9 cellular contexts compared by ENCODE assay signal in genomic region chr6:155327326-155328073, GRCh38. TPM values are rescaled to one million over a fixed set of nuclear protein-coding genes. Genes with fewer than 3 reads are reported as not detected.
DNase-seq lines count a peak whose midpoint lies in the region; ATAC-seq and TF ChIP-seq lines count a peak whose summit lies in the region.
"Had no signal": no experiment of that assay in that cellular context is flagged by ENCODE, and none has a peak within 500 bp of the region (broad histone marks: within the 10 kb centered on the region; RNA-seq: fewer than 3 reads in every experiment).

No MANE protein-coding gene starts in this region.

- no peaks in the 10 kb centered on the region for H3K27me3 ChIP-seq in gastrocnemius medialis

- DNase-seq in CMK (ENCODE audit: low read depth) (peak; percentile 33), LoVo (ENCODE audit: low spot score) (peak; percentile 69), left cardiac atrium (peak; percentile 36), gastrocnemius medialis (peak in 1 of 2 donors; percentile 15), cerebellar nuclear complex (lab: John Stamatoyannopoulos, UW) (no peak)

- ATAC-seq in GM21526 (IDR thresholded peaks at IDR 0.05; ENCODE audit: low FRiP score, unreplicated experiment) (peak; percentile 78), SK-N-SH treated with all-trans-retinoic acid at 6 μM for 48 hours (peak; percentile 88), left cardiac atrium (peak in 1 of 2 donors; percentile 58), gastrocnemius medialis (peak; percentile 59 to 81)

- in situ Hi-C loops in gastrocnemius medialis (cut with MboI; ENCODE audit: low sequenced_read_pairs in 4 of 4), result loop anchor here (5.0 to 10.0 kb wide), 2 partner anchors 197 to 205 kb away; no protein-coding TSS in a partner anchor

- H3K9me3 ChIP-seq in gastrocnemius medialis, result no peaks in the 10 kb centered on the region

- no peaks in the 10 kb centered on the region for H3K36me3 ChIP-seq in gastrocnemius medialis

- H3K27ac Mint-ChIP-seq in activated naive CD4-positive, alpha-beta T cell treated with anti-CD3 and anti-CD28 coated beads, Interleukin-2, amount 50 U/mL, for 24 hours, result peak overlapping the region; percentile 94
- H3K27ac Mint-ChIP-seq: T-helper 1 cell treated with Interleukin-12 subunit alpha and Interleukin-12 subunit beta and Interleukin-4 antibody, amounts not matched to agents 30 μg/mL and 1 μg/mL, for 36 hours had no signal

- H3K4me3 ChIP-seq in gastrocnemius medialis, result no peak overlapping the region

- peak overlapping the region; percentile 28 for H3K4me3 Mint-ChIP-seq in activated naive CD4-positive, alpha-beta T cell treated with anti-CD3 and anti-CD28 coated beads, Interleukin-2, amount 50 U/mL, for 24 hours
- H3K4me3 Mint-ChIP-seq: T-helper 1 cell treated with Interleukin-12 subunit alpha and Interleukin-12 subunit beta and Interleukin-4 antibody, amounts not matched to agents 30 μg/mL and 1 μg/mL, for 36 hours had no signal

- TF ChIP-seq POLR2A in gastrocnemius medialis (IDR thresholded peaks at IDR 0.05), result no peak

- H3K4me1 ChIP-seq in gastrocnemius medialis, result peaks cover 0 to 3% of the 10 kb centered on the region in 2 donors

- peak; percentile 80 to 86 (median 84) for TF ChIP-seq CTCF in gastrocnemius medialis (IDR thresholded peaks at IDR 0.05 in 4 of 5, conservative IDR thresholded peaks at IDR 0.05 in 1 of 5)

- no peaks in the 10 kb centered on the region for H3K9me3 Mint-ChIP-seq in activated naive CD4-positive, alpha-beta T cell treated with anti-CD3 and anti-CD28 coated beads, Interleukin-2, amount 50 U/mL, for 24 hours
- H3K9me3 Mint-ChIP-seq: T-helper 1 cell treated with Interleukin-12 subunit alpha and Interleukin-12 subunit beta and Interleukin-4 antibody, amounts not matched to agents 30 μg/mL and 1 μg/mL, for 36 hours had no signal

- no peak overlapping the region for H3K27ac ChIP-seq in gastrocnemius medialis

- H3K27me3 Mint-ChIP-seq in activated naive CD4-positive, alpha-beta T cell treated with anti-CD3 and anti-CD28 coated beads, Interleukin-2, amount 50 U/mL, for 24 hours, result no peaks in the 10 kb centered on the region

- intact Hi-C loops in left cardiac atrium (cut with DNase I), result loop anchor here in 1 of 2 donors (1.0 kb wide), 1 partner anchor 203 kb away; no protein-coding TSS in a partner anchor
- intact Hi-C loops in gastrocnemius medialis (cut with DNase I; ENCODE audit: low total_unique reads), result loop anchor here (1.0 to 5.0 kb wide), 2 partner anchors 203 to 1235 kb away; no protein-coding TSS in a partner anchor

- H3K36me3 Mint-ChIP-seq in activated naive CD4-positive, alpha-beta T cell treated with anti-CD3 and anti-CD28 coated beads, Interleukin-2, amount 50 U/mL, for 24 hours, result no peaks in the 10 kb centered on the region

- H3K4me1 Mint-ChIP-seq in activated naive CD4-positive, alpha-beta T cell treated with anti-CD3 and anti-CD28 coated beads, Interleukin-2, amount 50 U/mL, for 24 hours, result peaks cover 38% of the 10 kb centered on the region

TF ChIP-seq in SK-N-SH treated with all-trans-retinoic acid at 6 μM for 48 hours, 23 proteins besides CTCF, POLR2A, EP300 and RAD21:
- no peak for TF ChIP-seq POU6F1 (CRISPR knock-in tag; IDR thresholded peaks at IDR 0.05; ENCODE audit: borderline replicate concordance, low read depth)
- TF ChIP-seq ZNF70 (CRISPR knock-in tag; IDR thresholded peaks at IDR 0.05), result peak; percentile 97

RNA-seq across cellular contexts. Expression of gene TFB1M, which starts 13.2 kb away (rescaled TPM):
- total RNA-seq in left cardiac atrium, result 10 to 100 TPM; 13.9 to 15.6 TPM
- total RNA-seq in gastrocnemius medialis, result 10 to 100 TPM; 13.4 to 34.4 (median 29.2) TPM

Comparison
In these comparisons a context has a peak if more than half of its experiments do, and no peak if none do; other contexts are left out.
1. DNase-seq: peak in CMK (single experiment), LoVo (single experiment) and left cardiac atrium (single experiment); none in cerebellar nuclear complex (0 of 2).